1 cellular context compared by ENCODE assay signal in the genomic region with DNA sequence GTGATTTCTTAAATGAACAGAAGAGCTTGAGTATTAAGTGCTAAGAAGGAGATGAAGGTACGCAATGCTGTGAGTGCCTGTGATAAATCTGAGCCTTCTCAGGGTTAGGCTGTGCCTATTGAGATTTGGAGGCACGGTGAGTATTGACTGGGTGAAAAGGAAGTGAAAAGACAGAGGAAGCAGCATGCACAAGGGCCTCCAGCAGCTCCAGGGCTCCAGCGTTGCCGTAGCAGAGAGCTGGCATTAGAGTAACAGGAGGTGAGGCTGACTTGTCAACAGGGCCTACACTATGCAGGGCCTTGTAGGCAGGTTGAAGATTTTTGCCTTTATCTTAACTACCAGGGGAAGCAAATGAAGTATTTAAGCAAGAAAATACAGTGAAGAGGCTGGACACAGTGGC.
TF ChIP-seq lines count a peak whose summit lies in the region.

No MANE protein-coding gene starts in this region.

TF ChIP-seq in GM23338, 12 proteins besides CTCF, POLR2A, EP300 and RAD21 (continued from another document):
- no peak for TF ChIP-seq ZNF462 (CRISPR knock-in tag; IDR thresholded peaks at IDR 0.05)
- no peak for TF ChIP-seq EZH2phosphoT487 (IDR thresholded peaks at IDR 0.05; ENCODE audit: unreplicated experiment)
- TF ChIP-seq JUNB (IDR thresholded peaks at IDR 0.05; ENCODE audit: unreplicated experiment): no peak
- no peak for TF ChIP-seq STAT1 (IDR thresholded peaks at IDR 0.05; ENCODE audit: unreplicated experiment)
- no peak for TF ChIP-seq EZH2 (IDR thresholded peaks at IDR 0.05; ENCODE audit: low read depth, unreplicated experiment)
- no peak for TF ChIP-seq NANOG (IDR thresholded peaks at IDR 0.05; ENCODE audit: borderline replicate concordance)
